18 cellular contexts compared by ENCODE assay signal in genomic region chr15:42154576-42155355, GRCh38. TPM values are rescaled to one million over a fixed set of nuclear protein-coding genes. Genes with fewer than 3 reads are reported as not detected.
A peak's percentile ranks its signal among the peaks of the same experiment; 100 is the strongest.
DNase-seq lines count a peak whose midpoint lies in the region; ATAC-seq and TF ChIP-seq lines count a peak whose summit lies in the region.
"Had no signal": no experiment of that assay in that cellular context is flagged by ENCODE, and none has a peak within 500 bp of the region (broad histone marks: within the 10 kb centered on the region; RNA-seq: fewer than 3 reads in every experiment).

No MANE protein-coding gene starts in this region.

- no peak for TF ChIP-seq CTCF in colonic mucosa (IDR thresholded peaks at IDR 0.05)

- no peak for ATAC-seq in Right ventricle myocardium inferior
- no peak for ATAC-seq in Right ventricle myocardium superior (ENCODE audit: poor library complexity)
- ATAC-seq in GM18870 (IDR thresholded peaks at IDR 0.05; ENCODE audit: unreplicated experiment): no peak
- ATAC-seq: heart right ventricle, left ventricle myocardium superior had no signal

- intact Hi-C loops in Right ventricle myocardium inferior (cut with DNase I): no loop called here
- intact Hi-C loops in Right ventricle myocardium superior (cut with DNase I): no loop called here
- intact Hi-C loops in colonic mucosa (cut with DNase I): no loop called here

- no peaks in the 10 kb centered on the region for H3K4me1 ChIP-seq in colonic mucosa
- H3K4me1 ChIP-seq in mucosa of rectum (ENCODE audit: control insufficient read depth in 2 of 2, insufficient read depth in 2 of 2, low read length in 2 of 2): peaks cover 28 to 47% of the 10 kb centered on the region in 2 donors

- H3K36me3 ChIP-seq in colonic mucosa: no peaks in the 10 kb centered on the region
- peaks cover 11 to 17% of the 10 kb centered on the region in 2 donors for H3K36me3 ChIP-seq in mucosa of rectum (ENCODE audit: control insufficient read depth in 2 of 2, insufficient read depth in 2 of 2, low read length in 2 of 2)

- H3K27me3 ChIP-seq in colonic mucosa (no peaks in the 10 kb centered on the region), mucosa of rectum (ENCODE audit: control insufficient read depth in 2 of 2, insufficient read depth in 2 of 2, low read length in 2 of 2) (no peaks in the 10 kb centered on the region)
- H3K27me3 ChIP-seq: heart right ventricle, tibial artery had no signal

- H3K27ac ChIP-seq in colonic mucosa (no peak overlapping the region), mucosa of rectum (ENCODE audit: low read depth in 2 of 2, low read length in 2 of 2) (no peak overlapping the region)
- H3K27ac ChIP-seq: tibial artery had no signal

- peak overlapping the region in 1 of 2 donors; percentile 75 for H3K9ac ChIP-seq in colonic mucosa (ENCODE audit: low read depth in 2 of 2, low read length in 2 of 2)
- H3K9ac ChIP-seq in mucosa of rectum (ENCODE audit: low read depth in 1 of 2, low read length in 2 of 2): no peak overlapping the region

- H3K4me3 ChIP-seq in colonic mucosa (peak overlapping the region; percentile 37), mucosa of rectum (ENCODE audit: low read length in 2 of 2) (peak overlapping the region; percentile 76 to 82)
- H3K4me3 ChIP-seq: heart right ventricle, tibial artery had no signal

- DNase-seq in Right ventricle myocardium inferior (ENCODE audit: missing footprints) (peak; percentile 37), Right ventricle myocardium superior (no peak), colonic mucosa (no peak), activated gamma-delta T cell (lab: John Stamatoyannopoulos, UW) (no peak), SW480 (ENCODE audit: low spot score) (no peak)
- no peak for DNase-seq in effector CD4-positive, alpha-beta T cell
- DNase-seq: activated naive CD4-positive, alpha-beta T cell treated with anti-CD3 and anti-CD28 coated beads, Interleukin-2, amount 50 U/mL, for 16 hours; heart right ventricle; left ventricle myocardium superior; NCI-H1436; nucleus accumbens; SHP77 treated with DMSO at 0.1 percent for 48 hours; stimulated activated CD4-positive, alpha-beta T cell treated with anti-CD3 and anti-CD28 coated beads, Interleukin-15, amount 100 ng/mL, for 24 hours had no signal

- H3K9me3 ChIP-seq in colonic mucosa: no peaks in the 10 kb centered on the region
- H3K9me3 ChIP-seq in mucosa of rectum (ENCODE audit: control insufficient read depth in 2 of 2, low read length in 2 of 2): no peaks in the 10 kb centered on the region
- H3K9me3 ChIP-seq: heart right ventricle, tibial artery had no signal

RNA-seq across cellular contexts. Expression of gene PLA2G4F, which starts 1.7 kb away (rescaled TPM):
- total RNA-seq in Right ventricle myocardium inferior: 3.5 TPM
- 4.6 TPM for total RNA-seq in Right ventricle myocardium superior
- total RNA-seq in colonic mucosa: 10 to 100 TPM; 27.7 to 30.2 TPM
- total RNA-seq: activated CD8-positive, alpha-beta memory T cell treated with anti-CD3 and anti-CD28 coated beads for 36 hours; endothelial cell of umbilical vein had no signal

RNA-seq across cellular contexts. Expression of gene VPS39, which starts 53.3 kb away (rescaled TPM):
- total RNA-seq in Right ventricle myocardium inferior (43.0 TPM), Right ventricle myocardium superior (46.3 TPM), colonic mucosa (10 to 100 TPM; 49.1 to 50.4 TPM)
